ENCODE assay signal across 23 cellular contexts in genomic region chr10:123555616-123556015, GRCh38.
"Had no signal": no experiment of that assay in that cellular context is flagged by ENCODE, and none has a peak within 500 bp of the region (broad histone marks: within the 10 kb centered on the region; RNA-seq: fewer than 3 reads in every experiment).

No MANE protein-coding gene starts in this region.

- H3K9me3 ChIP-seq: ascending aorta, right lobe of liver, thoracic aorta had no signal

- H3K36me3 ChIP-seq: ascending aorta, right lobe of liver, thoracic aorta had no signal

- DNase-seq: activated CD4-positive, alpha-beta T cell treated with anti-CD3 and anti-CD28 coated beads for 36 hours; activated CD4-positive, CD25-positive, alpha-beta regulatory T cell; activated CD8-positive, alpha-beta T cell treated with anti-CD3 and anti-CD28 coated beads, Interleukin-2, amount 10 ng/mL, durations not matched to agents 7 days and 5 days; activated gamma-delta T cell; activated naive CD4-positive, alpha-beta T cell treated with anti-CD3 and anti-CD28 coated beads, Interleukin-2, amount 10 ng/mL, durations not matched to agents 7 days and 5 days; activated naive CD8-positive, alpha-beta T cell treated with anti-CD3 and anti-CD28 coated beads, Interleukin-2, amount 10 ng/mL, durations not matched to agents 7 days and 5 days; activated T-cell treated with anti-CD3 and anti-CD28 coated beads, Interleukin-2, amount 50 U/mL, for 24 hours; foreskin fibroblast; hypothalamus; immature natural killer cell; midbrain; naive thymus-derived CD4-positive, alpha-beta T cell; right lobe of liver; stimulated activated CD4-positive, alpha-beta T cell treated with anti-CD3 and anti-CD28 coated beads, Interleukin-12 subunit alpha, Interleukin-12 subunit beta, amount 100 ng/mL, for 4 hours; stimulated activated CD4-positive, alpha-beta T cell treated with anti-CD3 and anti-CD28 coated beads, Interleukin-4, amount 100 ng/mL, for 1 hour; trophoblast cell had no signal

- H3K36me3 Mint-ChIP-seq: activated naive CD4-positive, alpha-beta T cell treated with anti-CD3 and anti-CD28 coated beads, Interleukin-2, amount 10 ng/mL, durations not matched to agents 7 days and 5 days; activated naive CD8-positive, alpha-beta T cell treated with anti-CD3 and anti-CD28 coated beads, Interleukin-2, amount 10 ng/mL, durations not matched to agents 7 days and 5 days; brain; immature natural killer cell; memory B cell; naive thymus-derived CD4-positive, alpha-beta T cell had no signal

- H3K4me3 ChIP-seq: ascending aorta, right lobe of liver, skin epidermis, thoracic aorta had no signal

- H3K4me1 Mint-ChIP-seq: activated CD4-positive, alpha-beta T cell treated with anti-CD3 and anti-CD28 coated beads for 36 hours; activated naive CD4-positive, alpha-beta T cell treated with anti-CD3 and anti-CD28 coated beads, Interleukin-2, amount 10 ng/mL, durations not matched to agents 7 days and 5 days; activated naive CD8-positive, alpha-beta T cell treated with anti-CD3 and anti-CD28 coated beads, Interleukin-2, amount 10 ng/mL, durations not matched to agents 7 days and 5 days; brain; immature natural killer cell had no signal

- H3K27ac Mint-ChIP-seq: activated CD4-positive, alpha-beta T cell treated with anti-CD3 and anti-CD28 coated beads for 36 hours; activated CD8-positive, alpha-beta T cell treated with anti-CD3 and anti-CD28 coated beads, Interleukin-2, amount 10 ng/mL, durations not matched to agents 7 days and 5 days; activated naive CD4-positive, alpha-beta T cell treated with anti-CD3 and anti-CD28 coated beads, Interleukin-2, amount 10 ng/mL, durations not matched to agents 7 days and 5 days; activated naive CD8-positive, alpha-beta T cell treated with anti-CD3 and anti-CD28 coated beads, Interleukin-2, amount 10 ng/mL, durations not matched to agents 7 days and 5 days; activated T-cell treated with anti-CD3 and anti-CD28 coated beads, Interleukin-2, amount 50 U/mL, for 24 hours; brain; immature natural killer cell; memory B cell; naive thymus-derived CD4-positive, alpha-beta T cell; stimulated activated naive CD8-positive, alpha-beta T cell treated with anti-CD3 and anti-CD28 coated beads, Interleukin-15, Interleukin-2, amounts not matched to agents 100 ng/mL and 50 ng/mL, for 24 hours had no signal

- H3K27ac ChIP-seq: ascending aorta, right lobe of liver, skin epidermis, thoracic aorta had no signal

- H3K4me1 ChIP-seq: ascending aorta, right lobe of liver had no signal

- H3K27me3 ChIP-seq: ascending aorta, right lobe of liver had no signal

- H3K9me3 Mint-ChIP-seq: activated naive CD4-positive, alpha-beta T cell treated with anti-CD3 and anti-CD28 coated beads, Interleukin-2, amount 10 ng/mL, durations not matched to agents 7 days and 5 days; activated naive CD8-positive, alpha-beta T cell treated with anti-CD3 and anti-CD28 coated beads, Interleukin-2, amount 10 ng/mL, durations not matched to agents 7 days and 5 days; activated T-cell treated with anti-CD3 and anti-CD28 coated beads, Interleukin-2, amount 50 U/mL, for 24 hours; brain; memory B cell; stimulated activated naive CD8-positive, alpha-beta T cell treated with anti-CD3 and anti-CD28 coated beads, Interleukin-15, Interleukin-2, amounts not matched to agents 100 ng/mL and 50 ng/mL, for 24 hours had no signal

- ATAC-seq: activated CD4-positive, alpha-beta T cell treated with anti-CD3 and anti-CD28 coated beads for 36 hours; activated CD8-positive, alpha-beta T cell treated with anti-CD3 and anti-CD28 coated beads, Interleukin-2, amount 10 ng/mL, durations not matched to agents 7 days and 5 days; esophagus mucosa; naive thymus-derived CD4-positive, alpha-beta T cell; right lobe of liver had no signal

- H3K4me3 Mint-ChIP-seq: activated CD4-positive, alpha-beta T cell treated with anti-CD3 and anti-CD28 coated beads for 36 hours; activated CD8-positive, alpha-beta T cell treated with anti-CD3 and anti-CD28 coated beads, Interleukin-2, amount 10 ng/mL, durations not matched to agents 7 days and 5 days; activated naive CD4-positive, alpha-beta T cell treated with anti-CD3 and anti-CD28 coated beads, Interleukin-2, amount 10 ng/mL, durations not matched to agents 7 days and 5 days; activated naive CD8-positive, alpha-beta T cell treated with anti-CD3 and anti-CD28 coated beads, Interleukin-2, amount 10 ng/mL, durations not matched to agents 7 days and 5 days; activated T-cell treated with anti-CD3 and anti-CD28 coated beads, Interleukin-2, amount 50 U/mL, for 24 hours; immature natural killer cell; memory B cell; naive thymus-derived CD4-positive, alpha-beta T cell; stimulated activated naive CD8-positive, alpha-beta T cell treated with anti-CD3 and anti-CD28 coated beads, Interleukin-15, Interleukin-2, amounts not matched to agents 100 ng/mL and 50 ng/mL, for 24 hours had no signal
